Comparison of ENCODE assay signal across 8 cellular contexts in the genomic region with DNA sequence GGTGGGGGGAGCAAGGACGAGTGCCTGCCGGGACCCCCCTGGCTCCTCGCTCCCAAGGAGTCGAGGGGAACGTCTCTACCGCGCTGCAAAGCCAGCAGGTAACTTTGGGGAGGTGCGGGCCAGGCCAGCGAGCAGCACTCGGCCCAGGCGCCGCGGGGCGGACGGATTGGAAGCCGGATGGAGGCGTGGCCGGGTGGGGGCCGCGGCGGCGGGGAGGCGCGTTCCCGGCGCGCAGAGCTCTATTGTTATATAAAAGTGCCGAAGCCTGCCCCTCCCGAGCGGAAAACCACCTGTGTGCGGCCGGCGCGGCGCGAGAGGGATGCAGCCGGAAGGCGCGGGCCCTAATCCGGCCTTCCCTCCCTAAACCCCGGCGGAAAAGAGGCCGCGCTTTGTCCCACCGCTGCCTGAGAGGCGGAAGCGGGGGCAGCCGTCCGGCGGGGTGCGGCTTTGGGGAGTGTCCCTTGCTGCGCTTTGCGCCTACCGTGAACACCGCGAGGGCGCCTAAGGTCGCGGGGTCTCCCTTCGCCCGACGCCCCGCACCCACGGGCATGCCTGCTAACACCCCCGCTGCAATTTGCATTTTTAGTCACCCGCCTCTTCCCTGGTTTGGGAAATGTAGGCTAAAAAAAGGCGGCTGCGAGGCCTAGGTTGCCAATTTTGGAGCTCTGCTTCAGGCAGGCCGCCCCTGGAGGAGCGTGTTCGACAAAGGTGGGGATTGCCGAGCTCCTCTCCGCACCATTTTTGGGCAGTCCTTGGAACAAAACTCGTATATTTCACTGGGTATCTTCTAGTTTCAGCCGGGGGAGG. TPM values are rescaled to one million over a fixed set of nuclear protein-coding genes. Genes with fewer than 3 reads are reported as not detected.
DNase-seq lines count a peak whose midpoint lies in the region; ATAC-seq and TF ChIP-seq lines count a peak whose summit lies in the region.

No MANE protein-coding gene starts in this region.

- POLR2A ChIA-PET in BJ (lab: Charles Lee) = interaction anchor here (0.6 kb wide), 2 partner anchors 58 to 97 kb away, joined by 6 to 7 read pairs; no protein-coding TSS in a partner anchor
- POLR2A ChIA-PET in T-cell (lab: Charles Lee) = no interaction called here

- ATAC-seq in GM19452 (IDR thresholded peaks at IDR 0.05; ENCODE audit: unreplicated experiment) = peak; percentile 33
- peak; percentile 17 to 28 (median 20) for ATAC-seq in T-cell (replicated peaks in 1 of 4)

- 1% methylated on average over 50 of the region's 75 CpGs for WGBS in hepatocyte (ENCODE audit: low lambda C conversion rate, missing lambda C conversion rate)

- H3K36me3 ChIP-seq in BJ (ENCODE audit: control insufficient read depth, insufficient read depth, low read length) = peaks cover 2% of the 10 kb centered on the region; the same call in 1 of the 2 replicates
- H3K36me3 ChIP-seq in hepatocyte (replicated peaks; ENCODE audit: insufficient read depth, low read depth) = no peaks in the 10 kb centered on the region

- H2AFZ ChIP-seq in hepatocyte = peak overlapping the region; percentile 80

- no peaks in the 10 kb centered on the region for H3K36me3 Mint-ChIP-seq in T-cell

- no peaks in the 10 kb centered on the region for H3K9me2 ChIP-seq in hepatocyte (replicated peaks; ENCODE audit: insufficient read depth)

- no peak for TF ChIP-seq CTCF in BJ (IDR thresholded peaks at IDR 0.05; ENCODE audit: insufficient read depth, low read depth, low read length)
- TF ChIP-seq CTCF in LNCaP clone FGC (IDR thresholded peaks at IDR 0.05; ENCODE audit: control insufficient read depth, extremely low read depth, insufficient read depth) = no peak
- no peak for TF ChIP-seq CTCF in hepatocyte (IDR thresholded peaks at IDR 0.05; ENCODE audit: poor library complexity)

- peak overlapping the region; percentile 78 for H3K4me2 ChIP-seq in hepatocyte

- peak overlapping the region; percentile 8 to 16 for H3K27ac Mint-ChIP-seq in T-cell

- no peak for DNase-seq in BJ (ENCODE audit: low read depth)
- no peak for DNase-seq in LNCaP clone FGC (ENCODE audit: low read depth)
- peak in 33 of 34 experiments; percentile 26 to 72 (median 48) for DNase-seq in T-cell
- DNase-seq in anterior cingulate cortex (lab: John Stamatoyannopoulos, UW) = peak in 39 of 58 donors; percentile 33 to 84 (median 61)
- DNase-seq in hepatocyte (ENCODE audit: low spot score) = peak; percentile 84
- DNase-seq in retina = peak; percentile 87
- no peak for DNase-seq in SK-N-DZ (ENCODE audit: low spot score)

- H3K27ac ChIP-seq in hepatocyte = peak overlapping the region; percentile 99

- peak overlapping the region; percentile 75 to 88 (median 87) for H3K4me3 Mint-ChIP-seq in T-cell

- no peaks in the 10 kb centered on the region for H3K9me3 Mint-ChIP-seq in T-cell

- H4K20me1 ChIP-seq in hepatocyte (ENCODE audit: insufficient read depth, poor library complexity, severe bottlenecking) = peaks cover 11% of the 10 kb centered on the region

- H3K4me1 ChIP-seq in hepatocyte (ENCODE audit: insufficient read depth) = peaks cover 19% of the 10 kb centered on the region

- H3K27me3 ChIP-seq in BJ (ENCODE audit: control insufficient read depth, insufficient read depth, low read length) = no peaks in the 10 kb centered on the region
- no peaks in the 10 kb centered on the region for H3K27me3 ChIP-seq in hepatocyte

- peaks cover 52% of the 10 kb centered on the region for H3K79me2 ChIP-seq in hepatocyte

- H3K4me3 ChIP-seq in BJ (ENCODE audit: low read depth, low read length) (peak overlapping the region; percentile 63), LNCaP clone FGC (ENCODE audit: low read depth, low read length) (peak overlapping the region; percentile 53), hepatocyte (peak overlapping the region; percentile 72)

- peaks cover 0 to 3% of the 10 kb centered on the region in 2 donors for H3K27me3 Mint-ChIP-seq in T-cell

- no peaks in the 10 kb centered on the region for H3K9me3 ChIP-seq in hepatocyte (ENCODE audit: low read depth)

- H3K4me1 Mint-ChIP-seq in T-cell = peaks cover 39 to 53% (median 45%) of the 10 kb centered on the region in 3 donors

- CTCF ChIA-PET in BJ (lab: Yijun Ruan, JAX) = interaction anchor here (0.7 to 3.0 kb wide), 10 partner anchors 10 to 335 kb away, joined by 3 to 16 read pairs (median 8); no protein-coding TSS in a partner anchor
- CTCF ChIA-PET in T-cell (lab: Charles Lee) = no interaction called here

RNA-seq across cellular contexts. Expression of gene DUSP6, which starts 1.7 kb away (rescaled TPM):
- polyA plus RNA-seq in BJ (2011; rRNA removed) (26.6 and 30.8 TPM in 2 replicates), hepatocyte (41.5 and 51.8 TPM in 2 replicates)
- polyA minus RNA-seq in BJ (2011; rRNA and poly(A)+ RNA removed) = 55.8 and 79.1 TPM in 2 replicates
- total RNA-seq in T-cell (10 to 100 TPM in 1 of 5 donors, 1 to 10 TPM in 4; 2.7 to 13.7 (median 3.1) TPM), hepatocyte (52.5 and 55.4 TPM in 2 replicates)
- polyA plus RNA-seq in SK-N-DZ (2014; cell fraction: cytosol; rRNA removed) = 0.02 and 0.35 TPM in 2 replicates
- 0.67 and 1.4 TPM in 2 replicates for polyA plus RNA-seq in SK-N-DZ (2014; cell fraction: nucleus; rRNA removed)

Comparison
In these comparisons a context has a peak if more than half of its experiments do, and no peak if none do; other contexts are left out.
1. DNase-seq: peak in T-cell (33 of 34), anterior cingulate cortex (39 of 58), hepatocyte (single experiment) and retina (single experiment); none in BJ (single experiment), LNCaP clone FGC (single experiment) and SK-N-DZ (single experiment).
2. Peak in every context shown above with its lines, with median percentiles within 50 percentile points of each other: H3K4me3 ChIP-seq.